40 cellular contexts compared by ENCODE assay signal in the genomic region with DNA sequence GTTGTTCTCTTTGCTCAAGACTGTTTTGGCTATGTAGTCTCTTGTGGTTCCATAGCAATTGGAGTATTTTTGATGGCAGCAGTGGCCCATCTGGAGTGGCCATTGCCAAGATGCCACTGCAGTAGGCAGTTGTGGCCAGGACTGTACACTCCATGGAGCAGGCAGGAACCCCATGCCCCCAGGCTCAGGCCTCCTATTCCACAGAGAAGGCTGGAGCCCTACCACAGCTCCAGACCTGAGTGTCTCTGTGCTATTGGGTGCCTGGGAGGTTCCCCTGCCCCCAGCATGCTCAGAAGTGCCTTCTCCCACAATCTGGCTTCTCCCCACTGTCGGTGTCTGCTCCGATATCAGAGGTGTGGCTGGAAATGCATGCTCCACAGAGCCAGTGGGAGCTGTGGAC. TPM values are rescaled to one million over a fixed set of nuclear protein-coding genes. Genes with fewer than 3 reads are reported as not detected.
"Had no signal": no experiment of that assay in that cellular context is flagged by ENCODE, and none has a peak within 500 bp of the region (broad histone marks: within the 10 kb centered on the region; RNA-seq: fewer than 3 reads in every experiment).

No MANE protein-coding gene starts in this region.

- H3K27me3 Mint-ChIP-seq: activated naive CD4-positive, alpha-beta T cell treated with anti-CD3 and anti-CD28 coated beads, Interleukin-2, amount 10 ng/mL, durations not matched to agents 7 days and 5 days; activated naive CD4-positive, alpha-beta T cell treated with anti-CD3 and anti-CD28 coated beads, Interleukin-2, amount 50 U/mL, for 24 hours; activated naive CD8-positive, alpha-beta T cell; activated naive CD8-positive, alpha-beta T cell treated with anti-CD3 and anti-CD28 coated beads for 36 hours; activated naive CD8-positive, alpha-beta T cell treated with anti-CD3 and anti-CD28 coated beads, Interleukin-2, amount 10 ng/mL, durations not matched to agents 7 days and 5 days; activated naive CD8-positive, alpha-beta T cell treated with anti-CD3 and anti-CD28 coated beads, Interleukin-2, amount 50 U/mL, for 24 hours; activated T-helper 17 cell treated with anti-CD3 and anti-CD28 coated beads, Interleukin-2, amount 50 U/mL, for 72 hours; brain; central memory CD8-positive, alpha-beta T cell had no signal

- H3K4me1 Mint-ChIP-seq: activated naive CD4-positive, alpha-beta T cell treated with anti-CD3 and anti-CD28 coated beads, Interleukin-2, amount 10 ng/mL, durations not matched to agents 7 days and 5 days; activated naive CD4-positive, alpha-beta T cell treated with anti-CD3 and anti-CD28 coated beads, Interleukin-2, amount 50 U/mL, for 24 hours; activated naive CD8-positive, alpha-beta T cell treated with anti-CD3 and anti-CD28 coated beads for 36 hours; activated naive CD8-positive, alpha-beta T cell treated with anti-CD3 and anti-CD28 coated beads, Interleukin-2, amount 10 ng/mL, durations not matched to agents 7 days and 5 days; activated naive CD8-positive, alpha-beta T cell treated with anti-CD3 and anti-CD28 coated beads, Interleukin-2, amount 50 U/mL, for 24 hours; activated T-helper 17 cell treated with anti-CD3 and anti-CD28 coated beads, Interleukin-2, amount 50 U/mL, for 72 hours; brain; central memory CD8-positive, alpha-beta T cell had no signal

- H3K9me3 ChIP-seq: adrenal gland, ascending aorta, body of pancreas had no signal

- DNase-seq: activated effector memory CD4-positive, alpha-beta T cell treated with anti-CD3 and anti-CD28 coated beads, Interleukin-2, amount 50 U/mL, for 16 hours; activated effector memory CD4-positive, alpha-beta T cell treated with Interleukin-2 at 50 U/mL for 16 hours; activated gamma-delta T cell; activated gamma-delta T cell treated with Interleukin-2 at 50 U/mL for 16 hours; activated naive CD4-positive, alpha-beta T cell; activated naive CD4-positive, alpha-beta T cell treated with anti-CD3 and anti-CD28 coated beads for 36 hours; activated naive CD4-positive, alpha-beta T cell treated with anti-CD3 and anti-CD28 coated beads, Interleukin-2, amount 10 ng/mL, durations not matched to agents 7 days and 5 days; activated naive CD4-positive, alpha-beta T cell treated with anti-CD3 and anti-CD28 coated beads, Interleukin-2, amount 50 U/mL, for 16 hours; activated naive CD4-positive, alpha-beta T cell treated with Interleukin-2 at 50 U/mL for 16 hours; activated naive CD8-positive, alpha-beta T cell treated with anti-CD3 and anti-CD28 coated beads for 36 hours; activated naive CD8-positive, alpha-beta T cell treated with anti-CD3 and anti-CD28 coated beads, Interleukin-2, amount 10 ng/mL, durations not matched to agents 7 days and 5 days; activated naive CD8-positive, alpha-beta T cell treated with anti-CD3 and anti-CD28 coated beads, Interleukin-2, amount 50 U/mL, for 24 hours; activated T-cell treated with anti-CD3 and anti-CD28 coated beads, Interleukin-2, amount 50 U/mL, for 1 hour; activated T-cell treated with anti-CD3 and anti-CD28 coated beads, Interleukin-2, amount 50 U/mL, for 24 hours; activated T-cell treated with anti-CD3 and anti-CD28 coated beads, Interleukin-2, amount 50 U/mL, for 4 hours; activated T-cell treated with anti-CD3 and anti-CD28 coated beads, Interleukin-2, amount 50 U/mL, for 48 hours; activated T-cell treated with anti-CD3 and anti-CD28 coated beads, Interleukin-2, amount 50 U/mL, for 72 hours; adrenal gland; amniotic stem cell; aorta; body of pancreas; brain microvascular endothelial cell; central memory CD4-positive, alpha-beta T cell; cerebellar nuclear complex had no signal

- H3K36me3 Mint-ChIP-seq: activated naive CD4-positive, alpha-beta T cell treated with anti-CD3 and anti-CD28 coated beads, Interleukin-2, amount 10 ng/mL, durations not matched to agents 7 days and 5 days; activated naive CD4-positive, alpha-beta T cell treated with anti-CD3 and anti-CD28 coated beads, Interleukin-2, amount 50 U/mL, for 24 hours; activated naive CD4-positive, alpha-beta T cell treated with anti-CD3 and anti-CD28 coated beads, Interleukin-2, amount 50 U/mL, for 72 hours; activated naive CD8-positive, alpha-beta T cell; activated naive CD8-positive, alpha-beta T cell treated with anti-CD3 and anti-CD28 coated beads for 36 hours; activated naive CD8-positive, alpha-beta T cell treated with anti-CD3 and anti-CD28 coated beads, Interleukin-2, amount 10 ng/mL, durations not matched to agents 7 days and 5 days; brain had no signal

- H3K27me3 ChIP-seq: adrenal gland, ascending aorta, body of pancreas, brain microvascular endothelial cell, breast epithelium, cardiac muscle cell had no signal

- H3K4me3 Mint-ChIP-seq: activated naive CD4-positive, alpha-beta T cell treated with anti-CD3 and anti-CD28 coated beads for 36 hours; activated naive CD4-positive, alpha-beta T cell treated with anti-CD3 and anti-CD28 coated beads, Interleukin-2, amount 10 ng/mL, durations not matched to agents 7 days and 5 days; activated naive CD4-positive, alpha-beta T cell treated with anti-CD3 and anti-CD28 coated beads, Interleukin-2, amount 50 U/mL, for 24 hours; activated naive CD8-positive, alpha-beta T cell; activated naive CD8-positive, alpha-beta T cell treated with anti-CD3 and anti-CD28 coated beads for 36 hours; activated naive CD8-positive, alpha-beta T cell treated with anti-CD3 and anti-CD28 coated beads, Interleukin-2, amount 10 ng/mL, durations not matched to agents 7 days and 5 days; activated naive CD8-positive, alpha-beta T cell treated with anti-CD3 and anti-CD28 coated beads, Interleukin-2, amount 50 U/mL, for 24 hours; activated T-cell treated with anti-CD3 and anti-CD28 coated beads, Interleukin-2, amount 50 U/mL, for 24 hours; activated T-cell treated with anti-CD3 and anti-CD28 coated beads, Interleukin-2, amount 50 U/mL, for 4 hours; activated T-cell treated with anti-CD3 and anti-CD28 coated beads, Interleukin-2, amount 50 U/mL, for 72 hours; activated T-helper 17 cell treated with anti-CD3 and anti-CD28 coated beads, Interleukin-2, amount 50 U/mL, for 72 hours; brain; central memory CD8-positive, alpha-beta T cell had no signal

- H3K4me3 ChIP-seq: adrenal gland, ascending aorta, body of pancreas, breast epithelium, cardiac muscle cell had no signal

- H3K27ac Mint-ChIP-seq: activated naive CD4-positive, alpha-beta T cell treated with anti-CD3 and anti-CD28 coated beads for 36 hours; activated naive CD4-positive, alpha-beta T cell treated with anti-CD3 and anti-CD28 coated beads, Interleukin-2, amount 10 ng/mL, durations not matched to agents 7 days and 5 days; activated naive CD4-positive, alpha-beta T cell treated with anti-CD3 and anti-CD28 coated beads, Interleukin-2, amount 50 U/mL, for 24 hours; activated naive CD4-positive, alpha-beta T cell treated with anti-CD3 and anti-CD28 coated beads, Interleukin-2, amount 50 U/mL, for 72 hours; activated naive CD8-positive, alpha-beta T cell; activated naive CD8-positive, alpha-beta T cell treated with anti-CD3 and anti-CD28 coated beads for 36 hours; activated naive CD8-positive, alpha-beta T cell treated with anti-CD3 and anti-CD28 coated beads, Interleukin-2, amount 10 ng/mL, durations not matched to agents 7 days and 5 days; activated naive CD8-positive, alpha-beta T cell treated with anti-CD3 and anti-CD28 coated beads, Interleukin-2, amount 50 U/mL, for 24 hours; activated T-cell treated with anti-CD3 and anti-CD28 coated beads, Interleukin-2, amount 50 U/mL, for 24 hours; activated T-cell treated with anti-CD3 and anti-CD28 coated beads, Interleukin-2, amount 50 U/mL, for 72 hours; activated T-helper 17 cell treated with anti-CD3 and anti-CD28 coated beads, Interleukin-2, amount 50 U/mL, for 72 hours; activated T-helper 2 cell treated with anti-CD3 and anti-CD28 coated beads, Interferon-gamma antibody, Interleukin-2, Interleukin-4, amounts not matched to agents 10 μg/mL and 5 μg/mL and 100 μg/mL, durations not matched to agents 14 hours and 24 hours and 36 hours; brain had no signal

- H3K4me1 ChIP-seq: adrenal gland, ascending aorta, body of pancreas, breast epithelium had no signal

- H3K9me3 Mint-ChIP-seq: activated naive CD4-positive, alpha-beta T cell treated with anti-CD3 and anti-CD28 coated beads, Interleukin-2, amount 10 ng/mL, durations not matched to agents 7 days and 5 days; activated naive CD4-positive, alpha-beta T cell treated with anti-CD3 and anti-CD28 coated beads, Interleukin-2, amount 50 U/mL, for 24 hours; activated naive CD8-positive, alpha-beta T cell treated with anti-CD3 and anti-CD28 coated beads, Interleukin-2, amount 50 U/mL, for 24 hours; activated T-helper 17 cell treated with anti-CD3 and anti-CD28 coated beads, Interleukin-2, amount 50 U/mL, for 72 hours had no signal

- H3K27ac ChIP-seq: adrenal gland, ascending aorta, body of pancreas, brain microvascular endothelial cell, breast epithelium, cardiac muscle cell had no signal

- H3K36me3 ChIP-seq: adrenal gland, ascending aorta, brain microvascular endothelial cell, breast epithelium, cardiac muscle cell had no signal

RNA-seq across cellular contexts. Expression of gene UBE2NL, which starts 46.9 kb away (rescaled TPM):
- total RNA-seq: activated naive CD4-positive, alpha-beta T cell treated with anti-CD3 and anti-CD28 coated beads for 36 hours; activated naive CD4-positive, alpha-beta T cell treated with anti-CD3 and anti-CD28 coated beads, Interleukin-2, amount 50 U/mL, for 72 hours; activated naive CD8-positive, alpha-beta T cell treated with anti-CD3 and anti-CD28 coated beads for 36 hours; activated naive CD8-positive, alpha-beta T cell treated with anti-CD3 and anti-CD28 coated beads, Interleukin-2, amount 10 ng/mL, durations not matched to agents 7 days and 5 days; activated T-cell treated with anti-CD3 and anti-CD28 coated beads, Interleukin-2, amount 50 U/mL, for 4 hours; activated T-cell treated with anti-CD3 and anti-CD28 coated beads, Interleukin-2, amount 50 U/mL, for 72 hours; activated T-helper 17 cell treated with anti-CD3 and anti-CD28 coated beads, Interleukin-2, amount 50 U/mL, for 72 hours; activated T-helper 2 cell treated with anti-CD3 and anti-CD28 coated beads, Interferon-gamma antibody, Interleukin-2, Interleukin-4, amounts not matched to agents 10 μg/mL and 5 μg/mL and 100 μg/mL, durations not matched to agents 14 hours and 24 hours and 36 hours; adrenal gland; aorta; ascending aorta; astrocyte; body of pancreas; breast epithelium; bronchial epithelial cell; cardiac muscle cell; cardiac septum; cerebellum; chondrocyte had no signal
- polyA plus RNA-seq: adipose tissue, adrenal gland, aorta, cardiac muscle cell had no signal
